ENCODE assay signal across 3 cellular contexts in the genomic region with DNA sequence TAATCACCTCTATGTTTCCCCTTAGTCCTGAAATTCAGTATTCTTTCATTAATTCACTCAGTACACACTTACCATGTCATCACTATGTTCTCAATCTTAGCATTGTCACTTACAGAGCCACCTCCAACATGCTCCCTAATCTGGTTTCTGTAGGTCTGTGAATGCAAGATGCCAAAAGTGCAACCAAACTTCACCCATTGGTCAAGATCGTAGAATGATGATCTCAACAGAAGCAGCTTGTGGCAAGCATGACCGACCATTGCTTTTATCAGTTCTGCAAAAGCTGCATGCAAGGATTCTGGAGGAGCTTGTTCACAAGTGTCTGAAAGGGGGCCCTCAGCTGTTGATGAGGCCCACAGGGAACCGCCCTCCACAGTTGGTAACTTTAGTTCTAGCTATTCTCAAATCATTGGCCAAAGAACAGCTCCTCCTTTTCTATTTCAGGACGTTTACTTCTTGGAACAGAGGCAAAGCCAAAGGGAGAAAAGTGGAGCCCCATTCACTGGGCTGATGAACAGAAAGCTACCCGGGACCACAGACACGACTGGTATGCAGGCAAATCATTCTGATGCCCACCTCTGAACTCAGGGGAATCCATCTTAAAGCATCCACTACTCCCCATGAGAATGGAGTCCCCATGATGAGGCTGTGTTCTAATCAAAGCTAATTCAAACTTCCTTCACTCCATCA.
TF ChIP-seq lines count a peak whose summit lies in the region.

No MANE protein-coding gene starts in this region.

TF ChIP-seq in SK-N-SH, 30 proteins besides CTCF, POLR2A, EP300 and RAD21 (continues in another document):
- TF ChIP-seq, protein P1, sequence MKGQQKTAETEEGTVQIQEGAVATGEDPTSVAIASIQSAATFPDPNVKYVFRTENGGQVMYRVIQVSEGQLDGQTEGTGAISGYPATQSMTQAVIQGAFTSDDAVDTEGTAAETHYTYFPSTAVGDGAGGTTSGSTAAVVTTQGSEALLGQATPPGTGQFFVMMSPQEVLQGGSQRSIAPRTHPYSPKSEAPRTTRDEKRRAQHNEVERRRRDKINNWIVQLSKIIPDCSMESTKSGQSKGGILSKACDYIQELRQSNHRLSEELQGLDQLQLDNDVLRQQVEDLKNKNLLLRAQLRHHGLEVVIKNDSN (IDR thresholded peaks at IDR 0.05; ENCODE audit: borderline replicate concordance, low read depth): no peak
- TF ChIP-seq ELF1 (IDR thresholded peaks at IDR 0.05): no peak
- no peak for TF ChIP-seq GABPA (IDR thresholded peaks at IDR 0.05; ENCODE audit: low read depth)
- TF ChIP-seq, protein P2, sequence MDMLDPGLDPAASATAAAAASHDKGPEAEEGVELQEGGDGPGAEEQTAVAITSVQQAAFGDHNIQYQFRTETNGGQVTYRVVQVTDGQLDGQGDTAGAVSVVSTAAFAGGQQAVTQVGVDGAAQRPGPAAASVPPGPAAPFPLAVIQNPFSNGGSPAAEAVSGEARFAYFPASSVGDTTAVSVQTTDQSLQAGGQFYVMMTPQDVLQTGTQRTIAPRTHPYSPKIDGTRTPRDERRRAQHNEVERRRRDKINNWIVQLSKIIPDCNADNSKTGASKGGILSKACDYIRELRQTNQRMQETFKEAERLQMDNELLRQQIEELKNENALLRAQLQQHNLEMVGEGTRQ (IDR thresholded peaks at IDR 0.05; ENCODE audit: borderline replicate concordance, low read depth, low read length): no peak
- TF ChIP-seq, protein P3, sequence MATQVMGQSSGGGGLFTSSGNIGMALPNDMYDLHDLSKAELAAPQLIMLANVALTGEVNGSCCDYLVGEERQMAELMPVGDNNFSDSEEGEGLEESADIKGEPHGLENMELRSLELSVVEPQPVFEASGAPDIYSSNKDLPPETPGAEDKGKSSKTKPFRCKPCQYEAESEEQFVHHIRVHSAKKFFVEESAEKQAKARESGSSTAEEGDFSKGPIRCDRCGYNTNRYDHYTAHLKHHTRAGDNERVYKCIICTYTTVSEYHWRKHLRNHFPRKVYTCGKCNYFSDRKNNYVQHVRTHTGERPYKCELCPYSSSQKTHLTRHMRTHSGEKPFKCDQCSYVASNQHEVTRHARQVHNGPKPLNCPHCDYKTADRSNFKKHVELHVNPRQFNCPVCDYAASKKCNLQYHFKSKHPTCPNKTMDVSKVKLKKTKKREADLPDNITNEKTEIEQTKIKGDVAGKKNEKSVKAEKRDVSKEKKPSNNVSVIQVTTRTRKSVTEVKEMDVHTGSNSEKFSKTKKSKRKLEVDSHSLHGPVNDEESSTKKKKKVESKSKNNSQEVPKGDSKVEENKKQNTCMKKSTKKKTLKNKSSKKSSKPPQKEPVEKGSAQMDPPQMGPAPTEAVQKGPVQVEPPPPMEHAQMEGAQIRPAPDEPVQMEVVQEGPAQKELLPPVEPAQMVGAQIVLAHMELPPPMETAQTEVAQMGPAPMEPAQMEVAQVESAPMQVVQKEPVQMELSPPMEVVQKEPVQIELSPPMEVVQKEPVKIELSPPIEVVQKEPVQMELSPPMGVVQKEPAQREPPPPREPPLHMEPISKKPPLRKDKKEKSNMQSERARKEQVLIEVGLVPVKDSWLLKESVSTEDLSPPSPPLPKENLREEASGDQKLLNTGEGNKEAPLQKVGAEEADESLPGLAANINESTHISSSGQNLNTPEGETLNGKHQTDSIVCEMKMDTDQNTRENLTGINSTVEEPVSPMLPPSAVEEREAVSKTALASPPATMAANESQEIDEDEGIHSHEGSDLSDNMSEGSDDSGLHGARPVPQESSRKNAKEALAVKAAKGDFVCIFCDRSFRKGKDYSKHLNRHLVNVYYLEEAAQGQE (IDR thresholded peaks at IDR 0.05; ENCODE audit: low read depth, low read length): no peak
- no peak for TF ChIP-seq MEF2A (IDR thresholded peaks at IDR 0.05; ENCODE audit: borderline replicate concordance, low read depth)
- TF ChIP-seq NRF1 (IDR thresholded peaks at IDR 0.05; ENCODE audit: low read depth, low read length): no peak
- no peak for TF ChIP-seq SIN3A (IDR thresholded peaks at IDR 0.05; ENCODE audit: borderline replicate concordance, low read depth, low read length)

TF ChIP-seq in SK-N-SH treated with all-trans-retinoic acid at 6 μM for 48 hours, 23 proteins besides CTCF, POLR2A, EP300 and RAD21:
- TF ChIP-seq, protein P4, sequence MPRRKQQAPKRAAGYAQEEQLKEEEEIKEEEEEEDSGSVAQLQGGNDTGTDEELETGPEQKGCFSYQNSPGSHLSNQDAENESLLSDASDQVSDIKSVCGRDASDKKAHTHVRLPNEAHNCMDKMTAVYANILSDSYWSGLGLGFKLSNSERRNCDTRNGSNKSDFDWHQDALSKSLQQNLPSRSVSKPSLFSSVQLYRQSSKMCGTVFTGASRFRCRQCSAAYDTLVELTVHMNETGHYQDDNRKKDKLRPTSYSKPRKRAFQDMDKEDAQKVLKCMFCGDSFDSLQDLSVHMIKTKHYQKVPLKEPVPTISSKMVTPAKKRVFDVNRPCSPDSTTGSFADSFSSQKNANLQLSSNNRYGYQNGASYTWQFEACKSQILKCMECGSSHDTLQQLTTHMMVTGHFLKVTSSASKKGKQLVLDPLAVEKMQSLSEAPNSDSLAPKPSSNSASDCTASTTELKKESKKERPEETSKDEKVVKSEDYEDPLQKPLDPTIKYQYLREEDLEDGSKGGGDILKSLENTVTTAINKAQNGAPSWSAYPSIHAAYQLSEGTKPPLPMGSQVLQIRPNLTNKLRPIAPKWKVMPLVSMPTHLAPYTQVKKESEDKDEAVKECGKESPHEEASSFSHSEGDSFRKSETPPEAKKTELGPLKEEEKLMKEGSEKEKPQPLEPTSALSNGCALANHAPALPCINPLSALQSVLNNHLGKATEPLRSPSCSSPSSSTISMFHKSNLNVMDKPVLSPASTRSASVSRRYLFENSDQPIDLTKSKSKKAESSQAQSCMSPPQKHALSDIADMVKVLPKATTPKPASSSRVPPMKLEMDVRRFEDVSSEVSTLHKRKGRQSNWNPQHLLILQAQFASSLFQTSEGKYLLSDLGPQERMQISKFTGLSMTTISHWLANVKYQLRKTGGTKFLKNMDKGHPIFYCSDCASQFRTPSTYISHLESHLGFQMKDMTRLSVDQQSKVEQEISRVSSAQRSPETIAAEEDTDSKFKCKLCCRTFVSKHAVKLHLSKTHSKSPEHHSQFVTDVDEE (CRISPR knock-in tag; IDR thresholded peaks at IDR 0.05): no peak
- TF ChIP-seq, protein P5, sequence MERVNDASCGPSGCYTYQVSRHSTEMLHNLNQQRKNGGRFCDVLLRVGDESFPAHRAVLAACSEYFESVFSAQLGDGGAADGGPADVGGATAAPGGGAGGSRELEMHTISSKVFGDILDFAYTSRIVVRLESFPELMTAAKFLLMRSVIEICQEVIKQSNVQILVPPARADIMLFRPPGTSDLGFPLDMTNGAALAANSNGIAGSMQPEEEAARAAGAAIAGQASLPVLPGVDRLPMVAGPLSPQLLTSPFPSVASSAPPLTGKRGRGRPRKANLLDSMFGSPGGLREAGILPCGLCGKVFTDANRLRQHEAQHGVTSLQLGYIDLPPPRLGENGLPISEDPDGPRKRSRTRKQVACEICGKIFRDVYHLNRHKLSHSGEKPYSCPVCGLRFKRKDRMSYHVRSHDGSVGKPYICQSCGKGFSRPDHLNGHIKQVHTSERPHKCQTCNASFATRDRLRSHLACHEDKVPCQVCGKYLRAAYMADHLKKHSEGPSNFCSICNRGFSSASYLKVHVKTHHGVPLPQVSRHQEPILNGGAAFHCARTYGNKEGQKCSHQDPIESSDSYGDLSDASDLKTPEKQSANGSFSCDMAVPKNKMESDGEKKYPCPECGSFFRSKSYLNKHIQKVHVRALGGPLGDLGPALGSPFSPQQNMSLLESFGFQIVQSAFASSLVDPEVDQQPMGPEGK (CRISPR knock-in tag; IDR thresholded peaks at IDR 0.05; ENCODE audit: borderline replicate concordance): no peak
- no peak for TF ChIP-seq BACH2 (CRISPR knock-in tag; IDR thresholded peaks at IDR 0.05; ENCODE audit: borderline replicate concordance)
- no peak for TF ChIP-seq ZNF565 (CRISPR knock-in tag; conservative IDR thresholded peaks at IDR 0.05; ENCODE audit: low read depth)
- TF ChIP-seq ZFP3 (CRISPR knock-in tag; IDR thresholded peaks at IDR 0.05): no peak
- TF ChIP-seq ZNF8 (CRISPR knock-in tag; IDR thresholded peaks at IDR 0.05): no peak
- TF ChIP-seq, protein P6, sequence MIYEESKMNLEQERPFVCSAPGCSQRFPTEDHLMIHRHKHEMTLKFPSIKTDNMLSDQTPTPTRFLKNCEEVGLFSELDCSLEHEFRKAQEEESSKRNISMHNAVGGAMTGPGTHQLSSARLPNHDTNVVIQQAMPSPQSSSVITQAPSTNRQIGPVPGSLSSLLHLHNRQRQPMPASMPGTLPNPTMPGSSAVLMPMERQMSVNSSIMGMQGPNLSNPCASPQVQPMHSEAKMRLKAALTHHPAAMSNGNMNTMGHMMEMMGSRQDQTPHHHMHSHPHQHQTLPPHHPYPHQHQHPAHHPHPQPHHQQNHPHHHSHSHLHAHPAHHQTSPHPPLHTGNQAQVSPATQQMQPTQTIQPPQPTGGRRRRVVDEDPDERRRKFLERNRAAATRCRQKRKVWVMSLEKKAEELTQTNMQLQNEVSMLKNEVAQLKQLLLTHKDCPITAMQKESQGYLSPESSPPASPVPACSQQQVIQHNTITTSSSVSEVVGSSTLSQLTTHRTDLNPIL (CRISPR knock-in tag; IDR thresholded peaks at IDR 0.05; ENCODE audit: low read depth): no peak
- no peak for TF ChIP-seq GLIS3 (CRISPR knock-in tag; IDR thresholded peaks at IDR 0.05)
- no peak for TF ChIP-seq ZC3H10 (CRISPR knock-in tag; IDR thresholded peaks at IDR 0.05)
- no peak for TF ChIP-seq ESRRG (CRISPR knock-in tag; IDR thresholded peaks at IDR 0.05)
- no peak for TF ChIP-seq TOX (CRISPR knock-in tag; IDR thresholded peaks at IDR 0.05; ENCODE audit: borderline replicate concordance)
- no peak for TF ChIP-seq ZFP30 (CRISPR knock-in tag; IDR thresholded peaks at IDR 0.05)
- TF ChIP-seq TCF4 (CRISPR knock-in tag; IDR thresholded peaks at IDR 0.05; ENCODE audit: borderline replicate concordance): no peak
- TF ChIP-seq OSR1 (CRISPR knock-in tag; IDR thresholded peaks at IDR 0.05): no peak
- TF ChIP-seq RARB (CRISPR knock-in tag; IDR thresholded peaks at IDR 0.05): no peak

TF ChIP-seq in K562, 482 proteins besides CTCF, POLR2A, EP300 and RAD21:
- TF ChIP-seq CBX3 (IDR thresholded peaks at IDR 0.05; ENCODE audit: borderline replicate concordance in 1 of 2, low read length in 2 of 2) (no peak), NFYB (IDR thresholded peaks at IDR 0.05; ENCODE audit: extremely low read depth, insufficient read length) (peak; percentile 43), MTA1 (IDR thresholded peaks at IDR 0.05; ENCODE audit: borderline replicate concordance) (no peak), ZNF253 (CRISPR knock-in tag; conservative IDR thresholded peaks at IDR 0.05) (no peak), CBFA2T3 (IDR thresholded peaks at IDR 0.05) (peak; percentile 40; the same call in 1 of the 2 replicates), NUFIP1 (IDR thresholded peaks at IDR 0.05; ENCODE audit: partially characterized antibody) (no peak), CCAR2 (IDR thresholded peaks at IDR 0.05; ENCODE audit: low read depth, low read length) (no peak), XRCC4 (IDR thresholded peaks at IDR 0.05; ENCODE audit: extremely low read depth, insufficient read depth, insufficient read length) (no peak), BMI1 (IDR thresholded peaks at IDR 0.05; ENCODE audit: low read length) (no peak), RHOXF2B (CRISPR knock-in tag; conservative IDR thresholded peaks at IDR 0.05) (no peak)
- TF ChIP-seq, protein P2 (CRISPR knock-in tag; IDR thresholded peaks at IDR 0.05): no peak
